ENCODE assay signal across 8 cellular contexts in genomic region chr1:21175670-21176581, GRCh38. TPM values are rescaled to one million over a fixed set of nuclear protein-coding genes. Genes with fewer than 3 reads are reported as not detected.
DNase-seq lines count a peak whose midpoint lies in the region; ATAC-seq, FAIRE-seq and TF ChIP-seq lines count a peak whose summit lies in the region.

No MANE protein-coding gene starts in this region.

- 2% methylated on average over 13 of the region's 69 CpGs for WGBS in HepG2 (ENCODE audit: low lambda C conversion rate)

- peak overlapping the region; percentile 79 for H3K4me2 ChIP-seq in HepG2 (ENCODE audit: low read depth, low read length)

- peak overlapping the region; percentile 79 for H3K9ac ChIP-seq in HepG2 (ENCODE audit: insufficient read depth, low read depth, low read length)

- no TSS peak for BruUV-seq in HepG2 (replicated peaks; lab: Mats Ljungman, UMichigan)

- DNase-seq in AG10803 (ENCODE audit: low read depth): no peak
- peak; percentile 57 for DNase-seq in HuH-7 (ENCODE audit: low spot score)
- DNase-seq in central memory CD4-positive, alpha-beta T cell: peak; percentile 40
- no peak for DNase-seq in HepG2 (ENCODE audit: low spot score)
- peak; percentile 29 to 48 for DNase-seq in stimulated activated CD4-positive, alpha-beta T cell treated with anti-CD3 and anti-CD28 coated beads, Interleukin-4, amount 100 ng/mL, for 4 hours
- no peak for DNase-seq in NOMO-1 treated with DMSO at 0.1 percent for 48 hours (lab: John Stamatoyannopoulos, UW; ENCODE audit: unreplicated experiment)

- no peaks in the 10 kb centered on the region for H3K9me3 ChIP-seq in HepG2 (ENCODE audit: low read length)

- H3K4me1 ChIP-seq in HepG2 (ENCODE audit: insufficient read depth, low read length): peaks cover 42% of the 10 kb centered on the region

- no peak for TF ChIP-seq POLR2A in HepG2 (IDR thresholded peaks at IDR 0.05; ENCODE audit: insufficient read depth in 1 of 2, low read depth in 2 of 2, low read length in 2 of 2)

- intact Hi-C loops in HepG2 (cut with micrococcal nuclease; ENCODE audit: unreplicated experiment): no loop called here

- H3K4me3 ChIP-seq in AG10803 (ENCODE audit: low read length): peak overlapping the region; percentile 92
- peak overlapping the region; percentile 94 for H3K4me3 ChIP-seq in WI38 (ENCODE audit: low read depth, low read length)
- peak overlapping the region; percentile 90 to 95 (median 91) for H3K4me3 ChIP-seq in HepG2 (replicated peaks in 1 of 3; ENCODE audit: insufficient read depth in 1 of 3, low read depth in 2 of 3, low read length in 3 of 3)

- no peak; the same call in 1 of the 2 replicates for TF ChIP-seq RAD21 in HepG2 (CRISPR knock-in tag; IDR thresholded peaks at IDR 0.05)

- H3K79me2 ChIP-seq in HepG2 (ENCODE audit: insufficient read depth, low read length): peaks cover 42% of the 10 kb centered on the region

- ATAC-seq in GM19351 (IDR thresholded peaks at IDR 0.05; ENCODE audit: unreplicated experiment) (peak; percentile 8), HepG2 (peak; percentile 47)

- no peaks in the 10 kb centered on the region; the same call in 1 of the 2 replicates for H4K20me1 ChIP-seq in HepG2 (ENCODE audit: insufficient read depth, low read length)

- POLR2A ChIA-PET in HepG2 (lab: Yijun Ruan, JAX): interaction anchor here (0.9 kb wide), 1 partner anchor 389 kb away, joined by 3 read pairs; the partner anchor contains the start of gene HP1BP3

- peak overlapping the region; percentile 77 for H3K27ac ChIP-seq in HepG2 (ENCODE audit: extremely low read length, insufficient read depth, low read length)

- CTCF ChIA-PET in HepG2 (lab: Yijun Ruan, JAX; ENCODE audit: low intra/inter-chr PET ratio, low total read pairs): no interaction called here

- no peak for FAIRE-seq in HepG2 (lab: Jason Lieb, UNC)

- no peak for TF ChIP-seq EP300 in HepG2 (IDR thresholded peaks at IDR 0.05; ENCODE audit: low read depth in 2 of 2, low read length in 2 of 2)
- TF ChIP-seq EP300 in HepG2 (CRISPR knock-in tag; IDR thresholded peaks at IDR 0.05; ENCODE audit: borderline replicate concordance): no peak

- H2AFZ ChIP-seq in HepG2 (ENCODE audit: low read length): no peak overlapping the region

- H3K36me3 ChIP-seq in HepG2 (replicated peaks in 1 of 2; ENCODE audit: control insufficient read depth in 1 of 2, insufficient read depth in 2 of 2, low read length in 2 of 2): no peaks in the 10 kb centered on the region; a peak in 1 of 5 replicates

- in situ Hi-C loops in HepG2 (cut with HindIII; ENCODE audit: extremely low pct_ligation_motif_present, low pct_unique_long_range_greater_than_20kb): loop anchor here (25.0 kb wide), 1 partner anchor 189 kb away; no protein-coding TSS in a partner anchor

- peak; percentile 12; the same call in 1 of the 2 replicates for TF ChIP-seq CTCF in AG10803 (conservative IDR thresholded peaks at IDR 0.05; ENCODE audit: low read length)
- TF ChIP-seq CTCF in WI38 (IDR thresholded peaks at IDR 0.05; ENCODE audit: low read depth, low read length): no peak
- no peak for TF ChIP-seq CTCF in HepG2 (CRISPR knock-in tag; IDR thresholded peaks at IDR 0.05)

- H3K27me3 ChIP-seq in HepG2 (ENCODE audit: control insufficient read depth in 1 of 2, insufficient read depth in 2 of 2, low read length in 2 of 2): no peaks in the 10 kb centered on the region; a peak in 1 of 5 replicates

TF ChIP-seq in HepG2, 621 proteins besides CTCF, POLR2A, EP300 and RAD21 (continues in another document):
- TF ChIP-seq KLF11 (CRISPR knock-in tag; IDR thresholded peaks at IDR 0.05) (no peak), PATZ1 (CRISPR knock-in tag; IDR thresholded peaks at IDR 0.05) (no peak), ZEB1 (IDR thresholded peaks at IDR 0.05; ENCODE audit: insufficient replicate concordance, low read depth) (no peak), ZFYVE20 (CRISPR knock-in tag; IDR thresholded peaks at IDR 0.05; ENCODE audit: borderline replicate concordance, low read depth) (no peak), ZBTB1 (CRISPR knock-in tag; IDR thresholded peaks at IDR 0.05; ENCODE audit: borderline replicate concordance) (no peak), IKZF5 (CRISPR knock-in tag; IDR thresholded peaks at IDR 0.05) (no peak), TSC22D2 (CRISPR knock-in tag; IDR thresholded peaks at IDR 0.05; ENCODE audit: borderline replicate concordance) (no peak), RBM39 (IDR thresholded peaks at IDR 0.05; ENCODE audit: low read depth, low read length, poor library complexity, severe bottlenecking) (no peak), CBFB (CRISPR knock-in tag; IDR thresholded peaks at IDR 0.05) (no peak), AGO2 (optimal IDR thresholded peaks at IDR 0.05; ENCODE audit: low read depth, low read length) (peak; percentile 13), ZNF703 (CRISPR knock-in tag; IDR thresholded peaks at IDR 0.05; ENCODE audit: borderline replicate concordance) (no peak), ATF5 (CRISPR knock-in tag; IDR thresholded peaks at IDR 0.05; ENCODE audit: low read depth) (no peak), HMGA1 (CRISPR knock-in tag; conservative IDR thresholded peaks at IDR 0.05) (no peak), ERF (CRISPR knock-in tag; IDR thresholded peaks at IDR 0.05) (no peak), ZNF891 (CRISPR knock-in tag; IDR thresholded peaks at IDR 0.05) (0 out of 2 replicates have a peak, but pooled peaks have one; percentile 40), ZNF75D (CRISPR knock-in tag; IDR thresholded peaks at IDR 0.05; ENCODE audit: borderline replicate concordance) (no peak), ZC3H4 (CRISPR knock-in tag; IDR thresholded peaks at IDR 0.05; ENCODE audit: borderline replicate concordance) (no peak), ZNF333 (CRISPR knock-in tag; IDR thresholded peaks at IDR 0.05; ENCODE audit: borderline replicate concordance) (0 out of 2 replicates have a peak, but pooled peaks have one; percentile 15), IKZF4 (CRISPR knock-in tag; IDR thresholded peaks at IDR 0.05; ENCODE audit: borderline replicate concordance, low read depth, not compliant biosample characterization) (peak; percentile 13), ZNF326 (CRISPR knock-in tag; IDR thresholded peaks at IDR 0.05; ENCODE audit: borderline replicate concordance) (no peak), KMT2A (CRISPR knock-in tag; IDR thresholded peaks at IDR 0.05) (0 out of 2 replicates have a peak, but pooled peaks have one; percentile 5), ZMAT3 (CRISPR knock-in tag; conservative IDR thresholded peaks at IDR 0.05) (no peak)

RNA-seq across cellular contexts. Expression of gene EIF4G3, which starts 0.8 kb away (rescaled TPM):
- 22.2 and 29.0 TPM in 2 replicates for total RNA-seq in HepG2 (2016; rRNA removed; fragmentation: Illumina TruSeq; extraction: Trizol)
- total RNA-seq in HepG2 (2016; cell fraction: cytosol; rRNA removed; fragmentation: Illumina TruSeq; extraction: Trizol; ENCODE audit: low read depth): 13.2 and 15.1 TPM in 2 replicates
- 20.7 and 29.3 TPM in 2 replicates for total RNA-seq in HepG2 (2016; cell fraction: insoluble cytoplasmic fraction; rRNA removed; fragmentation: Illumina TruSeq; extraction: Trizol)
- total RNA-seq in HepG2 (2016; cell fraction: membrane; rRNA removed; fragmentation: Illumina TruSeq; extraction: Trizol): 12.4 and 12.5 TPM in 2 replicates
- total RNA-seq in HepG2 (2016; cell fraction: nucleus; rRNA removed; fragmentation: Illumina TruSeq; extraction: Trizol): 30.3 and 40.7 TPM in 2 replicates
- polyA plus RNA-seq in HepG2 (2011; rRNA removed): 27.6 and 30.1 TPM in 2 replicates
- 18.6 and 19.6 TPM in 2 replicates for polyA plus RNA-seq in HepG2 (2011; cell fraction: cytosol; rRNA removed)
- polyA plus RNA-seq in HepG2 (2011; cell fraction: nucleus; rRNA removed): 30.8 and 35.1 TPM in 2 replicates
- polyA plus RNA-seq in HepG2 (2012): 19.5 and 29.5 TPM in 2 replicates
- polyA plus RNA-seq in HepG2 (2016; cell fraction: cytosol; fragmentation: Illumina TruSeq; extraction: Trizol; ENCODE audit: low read depth): 3.5 and 3.8 TPM in 2 replicates
- 25.3 and 28.3 TPM in 2 replicates for polyA plus RNA-seq in HepG2 (2016; cell fraction: insoluble cytoplasmic fraction; fragmentation: Illumina TruSeq; extraction: Trizol; ENCODE audit: low read depth)
- polyA plus RNA-seq in HepG2 (2016; cell fraction: membrane; fragmentation: Illumina TruSeq; extraction: Trizol; ENCODE audit: low read depth): 6.2 and 6.5 TPM in 2 replicates
- polyA plus RNA-seq in HepG2 (2016; cell fraction: nucleus; fragmentation: Illumina TruSeq; extraction: Trizol; ENCODE audit: insufficient read depth, low read depth): 38.1 and 40.6 TPM in 2 replicates
- polyA minus RNA-seq in HepG2 (2011; rRNA and poly(A)+ RNA removed; ENCODE audit: low replicate concordance): 85.8 and 132 TPM in 2 replicates
- polyA minus RNA-seq in HepG2 (2011; cell fraction: cytosol; rRNA and poly(A)+ RNA removed): 16.7 and 20.7 TPM in 2 replicates
- 50.2 and 53.3 TPM in 2 replicates for polyA minus RNA-seq in HepG2 (2011; cell fraction: nucleus; rRNA and poly(A)+ RNA removed)

Comparison
In these comparisons a context has a peak if more than half of its experiments do, and no peak if none do; other contexts are left out.
1. DNase-seq: peak in HuH-7 (single experiment), central memory CD4-positive, alpha-beta T cell (single experiment) and stimulated activated CD4-positive, alpha-beta T cell treated with anti-CD3 and anti-CD28 coated beads, Interleukin-4, amount 100 ng/mL, for 4 hours (2 of 2); none in AG10803 (single experiment), HepG2 (single experiment) and NOMO-1 treated with DMSO at 0.1 percent for 48 hours (single experiment).
2. Peak in every context shown above with its lines, with median percentiles within 50 percentile points of each other: H3K4me3 ChIP-seq.